ENCODE assay signal across 1 cellular context in the genomic region with DNA sequence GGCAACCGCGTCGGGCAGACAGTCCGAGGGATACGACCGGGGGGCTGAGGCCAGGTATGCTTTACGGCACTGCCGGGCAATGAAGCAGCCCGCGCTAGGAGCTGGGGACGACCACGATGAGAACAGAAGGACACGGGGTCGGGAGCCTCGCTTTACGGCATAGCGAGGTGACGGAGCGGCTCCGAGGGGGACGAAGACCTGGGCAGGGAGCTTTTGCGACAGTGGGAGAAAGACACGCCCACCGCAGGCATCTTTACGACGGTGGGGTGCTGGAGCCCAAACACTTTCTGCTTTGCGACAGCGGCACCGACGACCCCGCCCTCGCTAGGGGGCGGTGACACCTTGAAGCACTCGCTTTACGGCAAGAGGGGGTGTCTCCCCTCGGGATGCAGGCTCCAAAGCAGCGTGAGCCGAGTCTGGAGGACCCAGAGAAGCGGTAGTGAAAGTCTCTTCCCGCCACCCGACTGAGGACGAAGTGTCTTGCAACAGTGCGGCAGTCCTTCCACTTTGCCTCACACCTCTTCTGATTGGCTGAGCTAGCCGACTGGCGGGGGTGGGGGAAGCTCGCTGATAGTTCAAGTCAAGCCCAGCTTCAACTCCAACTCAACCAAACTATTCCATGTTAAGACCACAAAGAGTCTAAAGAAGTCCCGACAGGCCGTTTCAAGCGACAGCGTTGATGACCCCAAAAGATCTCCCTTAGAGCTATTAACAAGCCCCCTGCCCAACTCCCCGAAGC.
TF ChIP-seq lines count a peak whose summit lies in the region.

No MANE protein-coding gene starts in this region.

TF ChIP-seq in HEK293, 187 proteins besides CTCF, POLR2A, EP300 and RAD21 (continued from another document and continues in another):
- TF ChIP-seq, protein P1, sequence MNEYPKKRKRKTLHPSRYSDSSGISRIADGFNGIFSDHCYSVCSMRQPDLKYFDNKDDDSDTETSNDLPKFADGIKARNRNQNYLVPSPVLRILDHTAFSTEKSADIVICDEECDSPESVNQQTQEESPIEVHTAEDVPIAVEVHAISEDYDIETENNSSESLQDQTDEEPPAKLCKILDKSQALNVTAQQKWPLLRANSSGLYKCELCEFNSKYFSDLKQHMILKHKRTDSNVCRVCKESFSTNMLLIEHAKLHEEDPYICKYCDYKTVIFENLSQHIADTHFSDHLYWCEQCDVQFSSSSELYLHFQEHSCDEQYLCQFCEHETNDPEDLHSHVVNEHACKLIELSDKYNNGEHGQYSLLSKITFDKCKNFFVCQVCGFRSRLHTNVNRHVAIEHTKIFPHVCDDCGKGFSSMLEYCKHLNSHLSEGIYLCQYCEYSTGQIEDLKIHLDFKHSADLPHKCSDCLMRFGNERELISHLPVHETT (tag by site-specific recombination; IDR thresholded peaks at IDR 0.05), result peak; percentile 60; the same call in 1 of the 2 replicates
- TF ChIP-seq KLF9 (tag by site-specific recombination; IDR thresholded peaks at IDR 0.05; ENCODE audit: low read depth) (peak; percentile 99), ZNF426 (tag by site-specific recombination; IDR thresholded peaks at IDR 0.05) (no peak), ZNF623 (tag by site-specific recombination; IDR thresholded peaks at IDR 0.05) (no peak), REST (tag by site-specific recombination; IDR thresholded peaks at IDR 0.05) (no peak), ZNF354C (tag by site-specific recombination; IDR thresholded peaks at IDR 0.05; ENCODE audit: borderline replicate concordance, low read depth) (no peak), ZNF404 (tag by site-specific recombination; IDR thresholded peaks at IDR 0.05) (no peak), SETDB1 (IDR thresholded peaks at IDR 0.05; ENCODE audit: insufficient read length, low read length) (no peak), GFI1B (tag by site-specific recombination; IDR thresholded peaks at IDR 0.05) (no peak), TRIM28 (IDR thresholded peaks at IDR 0.05; ENCODE audit: borderline replicate concordance, low read length) (peak; percentile 71), ZNF776 (tag by site-specific recombination; IDR thresholded peaks at IDR 0.05; ENCODE audit: borderline replicate concordance) (no peak), ZNF707 (tag by site-specific recombination; IDR thresholded peaks at IDR 0.05) (no peak), ZNF37A (tag by site-specific recombination; IDR thresholded peaks at IDR 0.05) (no peak), ZNF610 (tag by site-specific recombination; IDR thresholded peaks at IDR 0.05; ENCODE audit: borderline replicate concordance) (peak; percentile 99), MZF1 (tag by site-specific recombination; IDR thresholded peaks at IDR 0.05; ENCODE audit: borderline replicate concordance) (no peak), SP2 (tag by site-specific recombination; IDR thresholded peaks at IDR 0.05) (peak; percentile 86), ZBTB10 (tag by site-specific recombination; IDR thresholded peaks at IDR 0.05) (peak; percentile 96), ZBTB48 (tag by site-specific recombination; IDR thresholded peaks at IDR 0.05) (no peak; the same call in 1 of the 2 replicates), ZNF658 (tag by site-specific recombination; IDR thresholded peaks at IDR 0.05) (no peak), ZNF629 (tag by site-specific recombination; IDR thresholded peaks at IDR 0.05) (peak; percentile 50), ZNF248 (tag by site-specific recombination; IDR thresholded peaks at IDR 0.05) (no peak), ZIC2 (tag by site-specific recombination; IDR thresholded peaks at IDR 0.05) (no peak), ZNF791 (tag by site-specific recombination; IDR thresholded peaks at IDR 0.05) (no peak), ZNF792 (tag by site-specific recombination; IDR thresholded peaks at IDR 0.05) (no peak), ZNF558 (tag by site-specific recombination; IDR thresholded peaks at IDR 0.05) (no peak), ZNF19 (tag by site-specific recombination; IDR thresholded peaks at IDR 0.05; ENCODE audit: low read depth) (no peak), HOXD13 (CRISPR knock-in tag; IDR thresholded peaks at IDR 0.05; ENCODE audit: borderline replicate concordance) (peak; percentile 45; the same call in 1 of the 2 replicates), YY2 (tag by site-specific recombination; IDR thresholded peaks at IDR 0.05) (no peak; the same call in 1 of the 2 replicates), ZNF654 (tag by site-specific recombination; IDR thresholded peaks at IDR 0.05; ENCODE audit: low read depth) (no peak), RBAK (tag by site-specific recombination; IDR thresholded peaks at IDR 0.05) (no peak), ATF2 (tag by site-specific recombination; IDR thresholded peaks at IDR 0.05; ENCODE audit: low read depth) (no peak), ZNF140 (tag by site-specific recombination; IDR thresholded peaks at IDR 0.05) (no peak), ZSCAN16 (tag by site-specific recombination; IDR thresholded peaks at IDR 0.05) (no peak)
- TF ChIP-seq, protein P2, sequence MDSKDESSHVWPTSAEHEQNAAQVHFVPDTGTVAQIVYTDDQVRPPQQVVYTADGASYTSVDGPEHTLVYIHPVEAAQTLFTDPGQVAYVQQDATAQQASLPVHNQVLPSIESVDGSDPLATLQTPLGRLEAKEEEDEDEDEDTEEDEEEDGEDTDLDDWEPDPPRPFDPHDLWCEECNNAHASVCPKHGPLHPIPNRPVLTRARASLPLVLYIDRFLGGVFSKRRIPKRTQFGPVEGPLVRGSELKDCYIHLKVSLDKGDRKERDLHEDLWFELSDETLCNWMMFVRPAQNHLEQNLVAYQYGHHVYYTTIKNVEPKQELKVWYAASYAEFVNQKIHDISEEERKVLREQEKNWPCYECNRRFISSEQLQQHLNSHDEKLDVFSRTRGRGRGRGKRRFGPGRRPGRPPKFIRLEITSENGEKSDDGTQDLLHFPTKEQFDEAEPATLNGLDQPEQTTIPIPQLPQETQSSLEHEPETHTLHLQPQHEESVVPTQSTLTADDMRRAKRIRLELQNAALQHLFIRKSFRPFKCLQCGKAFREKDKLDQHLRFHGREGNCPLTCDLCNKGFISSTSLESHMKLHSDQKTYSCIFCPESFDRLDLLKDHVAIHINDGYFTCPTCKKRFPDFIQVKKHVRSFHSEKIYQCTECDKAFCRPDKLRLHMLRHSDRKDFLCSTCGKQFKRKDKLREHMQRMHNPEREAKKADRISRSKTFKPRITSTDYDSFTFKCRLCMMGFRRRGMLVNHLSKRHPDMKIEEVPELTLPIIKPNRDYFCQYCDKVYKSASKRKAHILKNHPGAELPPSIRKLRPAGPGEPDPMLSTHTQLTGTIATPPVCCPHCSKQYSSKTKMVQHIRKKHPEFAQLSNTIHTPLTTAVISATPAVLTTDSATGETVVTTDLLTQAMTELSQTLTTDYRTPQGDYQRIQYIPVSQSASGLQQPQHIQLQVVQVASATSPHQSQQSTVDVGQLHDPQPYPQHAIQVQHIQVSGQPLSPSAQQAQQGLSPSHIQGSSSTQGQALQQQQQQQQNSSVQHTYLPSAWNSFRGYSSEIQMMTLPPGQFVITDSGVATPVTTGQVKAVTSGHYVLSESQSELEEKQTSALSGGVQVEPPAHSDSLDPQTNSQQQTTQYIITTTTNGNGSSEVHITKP (tag by site-specific recombination; IDR thresholded peaks at IDR 0.05), result peak; percentile 95
- TF ChIP-seq, protein P3, sequence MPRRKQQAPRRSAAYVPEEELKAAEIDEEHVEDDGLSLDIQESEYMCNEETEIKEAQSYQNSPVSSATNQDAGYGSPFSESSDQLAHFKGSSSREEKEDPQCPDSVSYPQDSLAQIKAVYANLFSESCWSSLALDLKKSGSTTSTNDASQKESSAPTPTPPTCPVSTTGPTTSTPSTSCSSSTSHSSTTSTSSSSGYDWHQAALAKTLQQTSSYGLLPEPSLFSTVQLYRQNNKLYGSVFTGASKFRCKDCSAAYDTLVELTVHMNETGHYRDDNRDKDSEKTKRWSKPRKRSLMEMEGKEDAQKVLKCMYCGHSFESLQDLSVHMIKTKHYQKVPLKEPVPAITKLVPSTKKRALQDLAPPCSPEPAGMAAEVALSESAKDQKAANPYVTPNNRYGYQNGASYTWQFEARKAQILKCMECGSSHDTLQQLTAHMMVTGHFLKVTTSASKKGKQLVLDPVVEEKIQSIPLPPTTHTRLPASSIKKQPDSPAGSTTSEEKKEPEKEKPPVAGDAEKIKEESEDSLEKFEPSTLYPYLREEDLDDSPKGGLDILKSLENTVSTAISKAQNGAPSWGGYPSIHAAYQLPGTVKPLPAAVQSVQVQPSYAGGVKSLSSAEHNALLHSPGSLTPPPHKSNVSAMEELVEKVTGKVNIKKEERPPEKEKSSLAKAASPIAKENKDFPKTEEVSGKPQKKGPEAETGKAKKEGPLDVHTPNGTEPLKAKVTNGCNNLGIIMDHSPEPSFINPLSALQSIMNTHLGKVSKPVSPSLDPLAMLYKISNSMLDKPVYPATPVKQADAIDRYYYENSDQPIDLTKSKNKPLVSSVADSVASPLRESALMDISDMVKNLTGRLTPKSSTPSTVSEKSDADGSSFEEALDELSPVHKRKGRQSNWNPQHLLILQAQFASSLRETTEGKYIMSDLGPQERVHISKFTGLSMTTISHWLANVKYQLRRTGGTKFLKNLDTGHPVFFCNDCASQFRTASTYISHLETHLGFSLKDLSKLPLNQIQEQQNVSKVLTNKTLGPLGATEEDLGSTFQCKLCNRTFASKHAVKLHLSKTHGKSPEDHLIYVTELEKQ (tag by site-specific recombination; IDR thresholded peaks at IDR 0.05; ENCODE audit: borderline replicate concordance), result no peak
- TF ChIP-seq, protein P4, sequence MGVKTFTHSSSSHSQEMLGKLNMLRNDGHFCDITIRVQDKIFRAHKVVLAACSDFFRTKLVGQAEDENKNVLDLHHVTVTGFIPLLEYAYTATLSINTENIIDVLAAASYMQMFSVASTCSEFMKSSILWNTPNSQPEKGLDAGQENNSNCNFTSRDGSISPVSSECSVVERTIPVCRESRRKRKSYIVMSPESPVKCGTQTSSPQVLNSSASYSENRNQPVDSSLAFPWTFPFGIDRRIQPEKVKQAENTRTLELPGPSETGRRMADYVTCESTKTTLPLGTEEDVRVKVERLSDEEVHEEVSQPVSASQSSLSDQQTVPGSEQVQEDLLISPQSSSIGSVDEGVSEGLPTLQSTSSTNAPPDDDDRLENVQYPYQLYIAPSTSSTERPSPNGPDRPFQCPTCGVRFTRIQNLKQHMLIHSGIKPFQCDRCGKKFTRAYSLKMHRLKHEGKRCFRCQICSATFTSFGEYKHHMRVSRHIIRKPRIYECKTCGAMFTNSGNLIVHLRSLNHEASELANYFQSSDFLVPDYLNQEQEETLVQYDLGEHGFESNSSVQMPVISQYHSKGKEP (tag by site-specific recombination; IDR thresholded peaks at IDR 0.05), result no peak
- TF ChIP-seq, protein P5, sequence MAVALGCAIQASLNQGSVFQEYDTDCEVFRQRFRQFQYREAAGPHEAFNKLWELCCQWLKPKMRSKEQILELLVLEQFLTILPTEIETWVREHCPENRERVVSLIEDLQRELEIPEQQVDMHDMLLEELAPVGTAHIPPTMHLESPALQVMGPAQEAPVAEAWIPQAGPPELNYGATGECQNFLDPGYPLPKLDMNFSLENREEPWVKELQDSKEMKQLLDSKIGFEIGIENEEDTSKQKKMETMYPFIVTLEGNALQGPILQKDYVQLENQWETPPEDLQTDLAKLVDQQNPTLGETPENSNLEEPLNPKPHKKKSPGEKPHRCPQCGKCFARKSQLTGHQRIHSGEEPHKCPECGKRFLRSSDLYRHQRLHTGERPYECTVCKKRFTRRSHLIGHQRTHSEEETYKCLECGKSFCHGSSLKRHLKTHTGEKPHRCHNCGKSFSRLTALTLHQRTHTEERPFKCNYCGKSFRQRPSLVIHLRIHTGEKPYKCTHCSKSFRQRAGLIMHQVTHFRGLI (tag by site-specific recombination; IDR thresholded peaks at IDR 0.05), result peak; percentile 25; the same call in 1 of the 2 replicates
